Comparison of ENCODE assay signal across 19 cellular contexts in the genomic region with DNA sequence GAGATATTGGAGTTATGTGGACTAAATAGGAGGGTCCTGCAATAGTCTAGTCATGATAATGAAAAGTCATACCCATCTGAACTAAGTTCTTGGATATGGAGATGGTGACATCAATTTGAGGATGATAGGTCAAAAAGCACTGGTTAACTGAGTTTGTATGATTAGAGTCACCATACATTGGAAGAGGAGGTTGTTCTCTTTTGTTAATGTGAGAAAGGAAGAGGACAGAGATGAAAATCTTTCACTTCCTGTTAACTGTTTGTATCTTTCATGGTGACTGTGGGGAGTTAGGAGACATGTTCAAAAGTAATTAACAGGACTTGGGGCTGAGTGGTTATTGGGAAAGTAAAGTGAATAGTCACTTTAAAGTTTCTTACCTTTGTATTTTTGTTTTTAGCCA. TPM values are rescaled to one million over a fixed set of nuclear protein-coding genes. Genes with fewer than 3 reads are reported as not detected.
DNase-seq lines count a peak whose midpoint lies in the region; ATAC-seq, FAIRE-seq and TF ChIP-seq lines count a peak whose summit lies in the region.
"Had no signal": no experiment of that assay in that cellular context is flagged by ENCODE, and none has a peak within 500 bp of the region (broad histone marks: within the 10 kb centered on the region; RNA-seq: fewer than 3 reads in every experiment).

No MANE protein-coding gene starts in this region.

- FAIRE-seq in GM18507 (lab: Jason Lieb, UNC): peak; percentile 78
- peak; percentile 72 for FAIRE-seq in GM12878 (lab: Jason Lieb, UNC)
- FAIRE-seq: TTC549 had no signal

- RAD21 ChIA-PET in GM12878 (lab: Charles Lee; ENCODE audit: unreplicated experiment): no interaction called here

- H3K9ac ChIP-seq in OCI-LY3 (ENCODE audit: low read length) (no peak overlapping the region), GM12878 (ENCODE audit: control insufficient read depth, insufficient read depth, low read length) (no peak overlapping the region)
- H3K9ac ChIP-seq: SK-N-SH had no signal

- peaks cover 18 to 30% (median 26%) of the 10 kb centered on the region in 3 donors for H3K4me1 Mint-ChIP-seq in CD8-positive, alpha-beta memory T cell
- peaks cover 15% of the 10 kb centered on the region for H3K4me1 Mint-ChIP-seq in activated naive CD4-positive, alpha-beta T cell treated with anti-CD3 and anti-CD28 coated beads for 36 hours (ENCODE audit: low read depth)

- TF ChIP-seq POLR2A in GM12878 (IDR thresholded peaks at IDR 0.05; ENCODE audit: low read depth, low read length): no peak

- TF ChIP-seq RAD21 in GM12878 (IDR thresholded peaks at IDR 0.05; ENCODE audit: insufficient read depth, low read depth, low read length): no peak

- ATAC-seq in GM12878 (peak; percentile 84), HG03139 (IDR thresholded peaks at IDR 0.05; ENCODE audit: unreplicated experiment) (no peak), GM21737 (IDR thresholded peaks at IDR 0.05; ENCODE audit: unreplicated experiment) (no peak)
- ATAC-seq: left lung had no signal

- H4K20me1 ChIP-seq in OCI-LY3 (ENCODE audit: insufficient read depth, low read length): 0 out of 2 replicates have a peak, but pooled peaks cover 6% of the 10 kb centered on the region
- no peaks in the 10 kb centered on the region for H4K20me1 ChIP-seq in GM12878 (ENCODE audit: control insufficient read depth, insufficient read depth)

- POLR2A ChIA-PET in GM12878 (lab: Charles Lee): no interaction called here
- POLR2A ChIA-PET in CD8-positive, alpha-beta memory T cell (lab: Charles Lee): no interaction called here

- no peak for TF ChIP-seq EP300 in GM12878 (IDR thresholded peaks at IDR 0.05; ENCODE audit: borderline replicate concordance in 1 of 2, control insufficient read depth in 1 of 2, low read depth in 2 of 2, low read length in 2 of 2)

- H3K4me3 ChIP-seq in OCI-LY3 (ENCODE audit: low read length) (peak overlapping the region; percentile 9; the same call in 1 of the 2 replicates), GM12878 (no peak overlapping the region)
- H3K4me3 ChIP-seq in CD8-positive, alpha-beta memory T cell (ENCODE audit: low read length): no peak overlapping the region
- H3K4me3 ChIP-seq: cardiac muscle cell, esophagus squamous epithelium, left lung, testis had no signal

- DNase-seq in CD1c-positive myeloid dendritic cell (ENCODE audit: extremely low spot score) (peak; percentile 36), GM18507 (ENCODE audit: extremely low spot score, insufficient read length, low read depth) (no peak), GM12878 (ENCODE audit: low read depth, low spot score) (no peak)
- no peak for DNase-seq in CD8-positive, alpha-beta memory T cell
- DNase-seq in activated naive CD4-positive, alpha-beta T cell treated with anti-CD3 and anti-CD28 coated beads for 36 hours: no peak
- DNase-seq: Calu3; esophagus squamous epithelium; GOT3; left lung; NCI-H1092 treated with DMSO at 0.1 percent for 48 hours; NCI-H526 treated with DMSO at 0.1 percent for 48 hours; SK-N-SH; stimulated activated CD8-positive, alpha-beta memory T cell treated with anti-CD3 and anti-CD28 coated beads, Interleukin-4, amount 100 ng/mL, for 48 hours; testis had no signal

- CTCF ChIA-PET in GM12878 (lab: Yijun Ruan, JAX): no interaction called here
- CTCF ChIA-PET in CD8-positive, alpha-beta memory T cell (lab: Charles Lee): no interaction called here
- CTCF ChIA-PET in activated naive CD4-positive, alpha-beta T cell treated with anti-CD3 and anti-CD28 coated beads for 36 hours (lab: Charles Lee): no interaction called here

- H3K36me3 ChIP-seq in OCI-LY3 (replicated peaks; ENCODE audit: low read depth, low read length) (peaks cover 48% of the 10 kb centered on the region), GM12878 (ENCODE audit: control insufficient read depth in 2 of 2, insufficient read depth in 2 of 2, low read length in 1 of 2) (peaks cover 0 to 2% of the 10 kb centered on the region in 2 experiments; a peak in 1 of 4 replicates)
- H3K36me3 ChIP-seq in CD8-positive, alpha-beta memory T cell (ENCODE audit: insufficient read depth, low read length): peaks cover 12% of the 10 kb centered on the region

- H3K27ac Mint-ChIP-seq in CD8-positive, alpha-beta memory T cell: peak overlapping the region in 3 of 8 donors; percentile 7 to 56 (median 8)
- H3K27ac Mint-ChIP-seq in activated naive CD4-positive, alpha-beta T cell treated with anti-CD3 and anti-CD28 coated beads for 36 hours: no peak overlapping the region

- no peak overlapping the region for H3K4me3 Mint-ChIP-seq in CD8-positive, alpha-beta memory T cell
- no peak overlapping the region for H3K4me3 Mint-ChIP-seq in activated naive CD4-positive, alpha-beta T cell treated with anti-CD3 and anti-CD28 coated beads for 36 hours

- no peak for TF ChIP-seq CTCF in OCI-LY3 (IDR thresholded peaks at IDR 0.05; ENCODE audit: low read depth, low read length)
- TF ChIP-seq CTCF in GM12878 (IDR thresholded peaks at IDR 0.05 in 2 of 3, conservative IDR thresholded peaks at IDR 0.05 in 1 of 3; ENCODE audit: control insufficient read depth in 2 of 3, extremely low read depth in 1 of 3, insufficient read depth in 1 of 3, low read depth in 3 of 3, low read length in 3 of 3): no peak

- no peaks in the 10 kb centered on the region for H3K27me3 ChIP-seq in OCI-LY3 (ENCODE audit: low read depth, low read length)
- no peaks in the 10 kb centered on the region for H3K27me3 ChIP-seq in GM12878 (replicated peaks in 1 of 2; ENCODE audit: control insufficient read depth in 2 of 2, insufficient read depth in 2 of 2, low read length in 1 of 2)
- no peaks in the 10 kb centered on the region for H3K27me3 ChIP-seq in CD8-positive, alpha-beta memory T cell (ENCODE audit: insufficient read depth, low read length, poor library complexity, severe bottlenecking)
- H3K27me3 ChIP-seq: cardiac muscle cell, esophagus squamous epithelium, left lung, testis had no signal

- H2AFZ ChIP-seq in OCI-LY3 (ENCODE audit: low read depth, low read length) (no peak overlapping the region), GM12878 (ENCODE audit: control insufficient read depth, low read depth, low read length) (no peak overlapping the region)

- H3K27ac ChIP-seq in OCI-LY3 (ENCODE audit: low read length): peak overlapping the region; percentile 30
- peak overlapping the region; percentile 10; the same call in 1 of the 2 replicates for H3K27ac ChIP-seq in GM12878 (ENCODE audit: control insufficient read depth, insufficient read depth)
- H3K27ac ChIP-seq in CD8-positive, alpha-beta memory T cell (ENCODE audit: low read depth, low read length): no peak overlapping the region
- H3K27ac ChIP-seq: cardiac muscle cell, esophagus squamous epithelium, left lung, testis had no signal

- H3K4me2 ChIP-seq in OCI-LY3 (ENCODE audit: low read length): peak overlapping the region; percentile 52
- H3K4me2 ChIP-seq in GM12878 (ENCODE audit: control insufficient read depth, insufficient read depth): 0 out of 2 replicates have a peak overlapping the region, but pooled peaks have one; percentile 28
- H3K4me2 ChIP-seq: SK-N-SH had no signal

- H3K4me1 ChIP-seq in OCI-LY3 (ENCODE audit: low read length) (peaks cover 18% of the 10 kb centered on the region), GM12878 (ENCODE audit: control insufficient read depth, insufficient read depth, low read length) (peaks cover 17% of the 10 kb centered on the region)
- peaks cover 14% of the 10 kb centered on the region for H3K4me1 ChIP-seq in CD8-positive, alpha-beta memory T cell (ENCODE audit: insufficient read depth, low read length)
- H3K4me1 ChIP-seq: esophagus squamous epithelium, testis had no signal

- no peaks in the 10 kb centered on the region for H3K27me3 Mint-ChIP-seq in CD8-positive, alpha-beta memory T cell
- no peaks in the 10 kb centered on the region for H3K27me3 Mint-ChIP-seq in activated naive CD4-positive, alpha-beta T cell treated with anti-CD3 and anti-CD28 coated beads for 36 hours (ENCODE audit: low read depth)

- in situ Hi-C loops in GM12878 (cut with MboI): no loop called here

- H3K9me3 Mint-ChIP-seq in CD8-positive, alpha-beta memory T cell: no peaks in the 10 kb centered on the region
- no peaks in the 10 kb centered on the region for H3K9me3 Mint-ChIP-seq in activated naive CD4-positive, alpha-beta T cell treated with anti-CD3 and anti-CD28 coated beads for 36 hours

- H3K9me3 ChIP-seq in OCI-LY3 (ENCODE audit: insufficient read depth, low read length) (no peaks in the 10 kb centered on the region), GM12878 (replicated peaks; ENCODE audit: control insufficient read depth, insufficient read depth, low read length) (no peaks in the 10 kb centered on the region; the same call in 2 of the 3 replicates)
- H3K9me3 ChIP-seq in CD8-positive, alpha-beta memory T cell (ENCODE audit: low read length): no peaks in the 10 kb centered on the region
- H3K9me3 ChIP-seq: esophagus squamous epithelium, left lung, SK-N-SH, testis had no signal

- TSS peak; percentile 4 for BruUV-seq in GM12878 (replicated peaks; lab: Mats Ljungman, UMichigan)

- intact Hi-C loops in GM12878 (cut with micrococcal nuclease; ENCODE audit: unreplicated experiment): no loop called here
- intact Hi-C loops in activated naive CD4-positive, alpha-beta T cell treated with anti-CD3 and anti-CD28 coated beads for 36 hours (cut with micrococcal nuclease): no loop called here

- SMC1A ChIA-PET in GM12878 (lab: Charles Lee; ENCODE audit: uncharacterized antibody, unreplicated experiment): interaction anchor here (1.4 kb wide), 1 partner anchor 10 kb away, joined by 5 read pairs; no protein-coding TSS in a partner anchor

- H3K79me2 ChIP-seq in OCI-LY3 (ENCODE audit: low read length) (no peaks in the 10 kb centered on the region), GM12878 (ENCODE audit: control insufficient read depth, insufficient read depth, low read length) (no peaks in the 10 kb centered on the region)

- H3K36me3 Mint-ChIP-seq in CD8-positive, alpha-beta memory T cell: peaks cover 3 to 66% (median 21%) of the 10 kb centered on the region in 3 donors
- H3K36me3 Mint-ChIP-seq in activated naive CD4-positive, alpha-beta T cell treated with anti-CD3 and anti-CD28 coated beads for 36 hours (ENCODE audit: low read depth): peaks cover 28% of the 10 kb centered on the region

RNA-seq across cellular contexts. Expression of a gene that starts 11.1 kb away (rescaled TPM):
- total RNA-seq in GM12878 (2013; cell fraction: nucleolus; rRNA removed): 116 and 118 TPM in 2 replicates
- total RNA-seq in GM12878 (2014; rRNA removed) (26.6 and 26.8 TPM in 2 replicates), GM12878 (2014; rRNA removed; fragmentation: Illumina TruSeq; extraction: Trizol) (23.6 and 24.1 TPM in 2 replicates), GM12878 (2021) (15.8 and 18.3 TPM in 2 replicates)
- 9.0 TPM for polyA plus RNA-seq in GM12878 (2011; ENCODE audit: low read depth)
- polyA plus RNA-seq in GM12878 (2011; rRNA removed) (15.7 and 19.1 TPM in 2 replicates), GM12878 (2014; fragmentation: Illumina TruSeq; extraction: Trizol) (19.1 and 20.3 TPM in 2 replicates), GM12878 (2014; fragmentation: Nextera tagmentation; extraction: Ambion mirVana) (1 to 10 TPM; 7.0 to 9.7 TPM), GM12878 (2014; rRNA removed) (14.1 and 15.6 TPM in 2 replicates), GM12878 (2016; fragmentation: Nextera tagmentation; extraction: Ambion mirVana) (10 to 100 TPM; 11.6 to 12.5 TPM)
- polyA plus RNA-seq in GM12878 (2011; cell fraction: cytosol; rRNA removed): 8.2 and 10.7 TPM in 2 replicates
- polyA plus RNA-seq in GM12878 (2011; cell fraction: nucleus; rRNA removed): 25.3 and 29.7 TPM in 2 replicates
- 7.7 and 12.4 TPM in 2 replicates for polyA plus RNA-seq in GM12878 (2012)
- polyA minus RNA-seq in GM12878 (2011; rRNA and poly(A)+ RNA removed): 14.3 and 14.6 TPM in 2 replicates
- 4.0 and 5.9 TPM in 2 replicates for polyA minus RNA-seq in GM12878 (2011; cell fraction: cytosol; rRNA and poly(A)+ RNA removed)
- polyA minus RNA-seq in GM12878 (2011; cell fraction: nucleus; rRNA and poly(A)+ RNA removed): 16.1 and 34.2 TPM in 2 replicates
- total RNA-seq in CD8-positive, alpha-beta memory T cell: 10 to 100 TPM; 13.2 to 18.1 TPM
- polyA plus RNA-seq in CD8-positive, alpha-beta memory T cell: 11.2 TPM
- 1 to 10 TPM; 5.8 to 6.6 TPM for total RNA-seq in activated naive CD4-positive, alpha-beta T cell treated with anti-CD3 and anti-CD28 coated beads for 36 hours

RNA-seq across cellular contexts. Expression of a gene that starts 38.7 kb away (rescaled TPM):
- total RNA-seq in GM12878 (2013; cell fraction: nucleolus; rRNA removed): 132 and 148 TPM in 2 replicates
- total RNA-seq in GM12878 (2014; rRNA removed) (17.9 and 20.8 TPM in 2 replicates), GM12878 (2014; rRNA removed; fragmentation: Illumina TruSeq; extraction: Trizol) (25.5 and 27.5 TPM in 2 replicates), GM12878 (2021) (17.2 and 20.6 TPM in 2 replicates)
- polyA plus RNA-seq in GM12878 (2011; ENCODE audit: low read depth): 8.3 TPM
- polyA plus RNA-seq in GM12878 (2011; rRNA removed) (15.4 and 21.8 TPM in 2 replicates), GM12878 (2014; fragmentation: Illumina TruSeq; extraction: Trizol) (14.9 and 17.5 TPM in 2 replicates), GM12878 (2014; fragmentation: Nextera tagmentation; extraction: Ambion mirVana) (1 to 10 TPM; 4.5 to 5.5 TPM), GM12878 (2014; rRNA removed) (9.3 and 9.7 TPM in 2 replicates), GM12878 (2016; fragmentation: Nextera tagmentation; extraction: Ambion mirVana) (10 to 100 TPM; 22.5 TPM)
- 5.7 and 7.3 TPM in 2 replicates for polyA plus RNA-seq in GM12878 (2011; cell fraction: cytosol; rRNA removed)
- 10.7 and 11.8 TPM in 2 replicates for polyA plus RNA-seq in GM12878 (2011; cell fraction: nucleus; rRNA removed)
- polyA plus RNA-seq in GM12878 (2012): 7.8 and 8.2 TPM in 2 replicates
- polyA minus RNA-seq in GM12878 (2011; rRNA and poly(A)+ RNA removed): 24.8 and 37.7 TPM in 2 replicates
- polyA minus RNA-seq in GM12878 (2011; cell fraction: cytosol; rRNA and poly(A)+ RNA removed): 13.4 and 13.5 TPM in 2 replicates
- polyA minus RNA-seq in GM12878 (2011; cell fraction: nucleus; rRNA and poly(A)+ RNA removed): 25.5 and 33.8 TPM in 2 replicates
- total RNA-seq in CD8-positive, alpha-beta memory T cell: 10 to 100 TPM; 28.6 to 29.7 TPM
- polyA plus RNA-seq in CD8-positive, alpha-beta memory T cell: 15.4 TPM
- total RNA-seq in activated naive CD4-positive, alpha-beta T cell treated with anti-CD3 and anti-CD28 coated beads for 36 hours: 10 to 100 TPM; 25.2 to 25.9 TPM

RNA-seq across cellular contexts. Expression of a gene that starts 40.7 kb away (rescaled TPM):
- total RNA-seq in GM12878 (2013; cell fraction: nucleolus; rRNA removed): 63.6 and 64.7 TPM in 2 replicates
- total RNA-seq in GM12878 (2014; rRNA removed): 42.3 and 48.5 TPM in 2 replicates
- 40.8 and 41.4 TPM in 2 replicates for total RNA-seq in GM12878 (2014; rRNA removed; fragmentation: Illumina TruSeq; extraction: Trizol)
- 31.9 and 34.3 TPM in 2 replicates for total RNA-seq in GM12878 (2021)
- 50.2 TPM for polyA plus RNA-seq in GM12878 (2011; ENCODE audit: low read depth)
- 86.7 and 112 TPM in 2 replicates for polyA plus RNA-seq in GM12878 (2011; rRNA removed)
- 59.2 and 83.5 TPM in 2 replicates for polyA plus RNA-seq in GM12878 (2011; cell fraction: cytosol; rRNA removed)
- polyA plus RNA-seq in GM12878 (2011; cell fraction: nucleus; rRNA removed): 66.1 and 66.6 TPM in 2 replicates
- 52.5 and 53.4 TPM in 2 replicates for polyA plus RNA-seq in GM12878 (2012)
- polyA plus RNA-seq in GM12878 (2014; fragmentation: Illumina TruSeq; extraction: Trizol): 45.2 and 54.0 TPM in 2 replicates
- 10 to 100 TPM; 30.1 to 39.2 TPM for polyA plus RNA-seq in GM12878 (2014; fragmentation: Nextera tagmentation; extraction: Ambion mirVana)
- polyA plus RNA-seq in GM12878 (2014; rRNA removed): 36.3 and 42.1 TPM in 2 replicates
- polyA plus RNA-seq in GM12878 (2016; fragmentation: Nextera tagmentation; extraction: Ambion mirVana): 10 to 100 TPM; 61.0 to 68.8 TPM
- 40.1 and 44.5 TPM in 2 replicates for polyA minus RNA-seq in GM12878 (2011; rRNA and poly(A)+ RNA removed)
- 14.1 and 14.4 TPM in 2 replicates for polyA minus RNA-seq in GM12878 (2011; cell fraction: cytosol; rRNA and poly(A)+ RNA removed)
- 30.8 and 43.8 TPM in 2 replicates for polyA minus RNA-seq in GM12878 (2011; cell fraction: nucleus; rRNA and poly(A)+ RNA removed)
- 10 to 100 TPM; 61.8 to 63.2 TPM for total RNA-seq in CD8-positive, alpha-beta memory T cell
- 204 TPM for polyA plus RNA-seq in CD8-positive, alpha-beta memory T cell
- total RNA-seq in activated naive CD4-positive, alpha-beta T cell treated with anti-CD3 and anti-CD28 coated beads for 36 hours: 10 to 100 TPM; 54.6 to 62.1 TPM
